In the genomic region with DNA sequence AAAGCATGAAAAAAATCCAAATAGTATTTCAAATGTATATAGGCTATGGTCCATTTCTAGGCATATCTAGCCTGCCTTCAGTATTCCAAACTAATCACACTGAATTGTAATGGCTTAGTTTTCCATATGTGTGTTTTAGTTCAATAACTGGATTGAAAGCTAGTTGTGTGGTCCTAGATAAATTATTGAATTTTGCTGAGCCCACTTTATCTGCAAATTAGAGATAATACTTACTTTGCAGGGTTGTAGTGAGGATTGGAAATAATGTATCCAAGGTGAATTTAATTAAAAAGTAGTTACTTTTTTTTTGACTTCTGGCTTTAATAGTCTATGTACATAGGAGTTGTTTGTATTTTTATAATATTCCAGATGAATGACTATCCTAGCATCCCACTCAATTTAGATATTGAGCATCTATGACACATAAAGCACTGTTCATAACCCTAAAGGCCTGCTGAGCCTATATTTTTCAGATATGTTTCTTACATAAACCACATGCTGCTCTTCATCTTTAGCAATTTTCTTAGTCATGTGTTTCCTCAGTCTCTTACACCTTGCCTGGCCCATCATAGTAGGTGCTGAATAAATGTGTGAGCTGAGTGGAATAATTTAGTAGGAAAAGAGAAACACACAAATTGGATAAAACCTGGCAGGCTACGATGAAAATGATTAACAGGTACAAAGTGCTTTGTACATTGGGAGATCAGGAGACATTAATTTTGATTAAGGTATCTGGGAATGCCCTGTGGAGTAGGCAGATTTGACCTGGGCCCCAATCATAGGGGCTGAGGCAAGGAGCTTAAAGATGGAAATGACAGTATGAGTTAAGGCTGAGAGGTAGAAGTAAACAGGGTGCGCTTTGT, we compare ENCODE assay signal across 8 cellular contexts. TPM values are rescaled to one million over a fixed set of nuclear protein-coding genes. Genes with fewer than 3 reads are reported as not detected.
DNase-seq lines count a peak whose midpoint lies in the region; ATAC-seq and TF ChIP-seq lines count a peak whose summit lies in the region.

No MANE protein-coding gene starts in this region.

- peak overlapping the region in 1 of 2 donors; percentile 65 for H3K4me3 ChIP-seq in right atrium auricular region
- peak overlapping the region; percentile 59 to 68 for H3K4me3 ChIP-seq in ascending aorta
- H3K4me3 ChIP-seq in vagina, result peak overlapping the region; percentile 73 to 75

- H3K27ac Mint-ChIP-seq in memory B cell, result peak overlapping the region; percentile 97

- H3K27me3 ChIP-seq in right atrium auricular region (no peaks in the 10 kb centered on the region), ascending aorta (no peaks in the 10 kb centered on the region), vagina (no peaks in the 10 kb centered on the region)

- no peak for TF ChIP-seq POLR2A in vagina (IDR thresholded peaks at IDR 0.05)
- no peak for TF ChIP-seq POLR2A in GM18505 (IDR thresholded peaks at IDR 0.05; ENCODE audit: borderline replicate concordance, extremely low read depth, insufficient read depth, insufficient read length)

- DNase-seq in right atrium auricular region (ENCODE audit: low spot score) (no peak), cardiac septum (ENCODE audit: low spot score) (no peak), ascending aorta (ENCODE audit: low spot score in 2 of 2) (no peak), memory B cell (ENCODE audit: low spot score in 2 of 2) (no peak), vagina (ENCODE audit: extremely low spot score in 2 of 2) (no peak), hypothalamus (lab: John Stamatoyannopoulos, UW) (no peak)

- H3K27ac ChIP-seq in right atrium auricular region (peak overlapping the region; percentile 85 to 93), ascending aorta (peak overlapping the region; percentile 79 to 80), vagina (peak overlapping the region; percentile 91)

- TF ChIP-seq CTCF in right atrium auricular region (IDR thresholded peaks at IDR 0.05), result no peak
- no peak for TF ChIP-seq CTCF in ascending aorta (IDR thresholded peaks at IDR 0.05)
- no peak for TF ChIP-seq CTCF in vagina (IDR thresholded peaks at IDR 0.05)

- H3K36me3 ChIP-seq in right atrium auricular region (no peaks in the 10 kb centered on the region), ascending aorta (no peaks in the 10 kb centered on the region), vagina (no peaks in the 10 kb centered on the region)

- peaks cover 29% of the 10 kb centered on the region for H3K4me1 Mint-ChIP-seq in memory B cell

- intact Hi-C loops in cardiac septum (cut with DNase I), result no loop called here
- intact Hi-C loops in ascending aorta (cut with DNase I), result loop anchor here (10.0 kb wide), 1 partner anchor 945 kb away; no protein-coding TSS in a partner anchor
- intact Hi-C loops in vagina (cut with DNase I), result no loop called here

- H3K9me3 ChIP-seq in right atrium auricular region (no peaks in the 10 kb centered on the region), ascending aorta (no peaks in the 10 kb centered on the region), vagina (no peaks in the 10 kb centered on the region)

- H3K27me3 Mint-ChIP-seq in memory B cell, result no peaks in the 10 kb centered on the region

- no peaks in the 10 kb centered on the region for H3K36me3 Mint-ChIP-seq in memory B cell

- H3K4me1 ChIP-seq in right atrium auricular region, result peaks cover 0 to 24% of the 10 kb centered on the region in 2 donors
- H3K4me1 ChIP-seq in ascending aorta, result peaks cover 5 to 14% of the 10 kb centered on the region in 2 donors
- peaks cover 18% of the 10 kb centered on the region for H3K4me1 ChIP-seq in vagina

- H3K4me3 Mint-ChIP-seq in memory B cell, result peak overlapping the region; percentile 98

- no peak for ATAC-seq in memory B cell (ENCODE audit: low read depth)
- no peak for ATAC-seq in HG03469 (IDR thresholded peaks at IDR 0.05; ENCODE audit: unreplicated experiment)
- no peak for ATAC-seq in GM18505 (IDR thresholded peaks at IDR 0.05; ENCODE audit: unreplicated experiment)

- no peaks in the 10 kb centered on the region for H3K9me3 Mint-ChIP-seq in memory B cell

RNA-seq across cellular contexts. Expression of gene ATP23, which starts 1.1 kb away (rescaled TPM):
- total RNA-seq in right atrium auricular region (1 to 10 TPM; 2.6 to 6.0 TPM), cardiac septum (6.2 TPM), ascending aorta (not detected), vagina (31.9 TPM)
